In the genomic region with DNA sequence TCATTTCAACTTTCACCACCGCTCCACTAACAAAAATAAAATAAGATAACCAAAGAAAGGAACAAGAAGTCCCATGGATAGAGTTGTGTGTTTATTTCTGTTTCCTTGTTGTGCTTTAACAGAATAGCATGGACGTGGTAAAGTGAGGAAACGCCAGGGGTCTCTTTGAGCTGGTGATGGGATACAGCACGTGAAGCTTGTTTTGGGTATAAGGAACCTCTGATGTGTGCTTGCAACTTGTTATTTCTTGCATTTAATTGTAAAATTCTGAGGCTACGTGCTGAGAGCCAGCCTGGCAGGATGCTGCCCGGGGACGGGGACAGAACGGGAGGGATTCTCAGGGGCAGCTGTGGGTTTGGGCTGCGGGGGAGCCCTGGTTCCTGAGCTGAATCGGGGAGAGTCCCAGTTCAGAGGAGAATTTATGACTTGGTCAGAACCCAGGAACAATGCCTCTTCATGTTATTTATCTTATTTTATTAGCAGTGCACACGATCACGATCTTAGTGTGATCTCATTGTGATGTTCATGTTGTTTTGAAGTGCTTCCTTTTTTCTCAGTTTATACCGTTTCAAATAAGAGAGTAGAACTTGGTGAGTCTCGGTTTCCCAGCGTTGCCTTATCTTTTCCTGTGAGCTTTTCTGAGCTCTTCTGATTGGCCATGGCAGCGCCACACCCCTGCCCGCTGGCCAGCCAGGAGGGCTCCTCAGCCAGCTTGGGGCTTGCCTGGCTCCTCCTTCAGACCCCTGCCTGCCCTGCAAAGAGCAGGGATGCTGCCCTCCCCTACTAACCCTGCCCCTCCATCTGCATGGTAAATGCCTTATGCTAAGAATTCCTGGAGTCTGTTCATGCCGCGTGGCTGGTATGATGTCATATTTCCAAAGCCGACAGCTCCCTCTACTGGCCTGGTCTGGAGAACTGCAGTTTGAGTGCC, we compare ENCODE assay signal across 8 cellular contexts.
DNase-seq lines count a peak whose midpoint lies in the region; ATAC-seq and TF ChIP-seq lines count a peak whose summit lies in the region.

No MANE protein-coding gene starts in this region.

- peak; percentile 80 for DNase-seq in COLO668 (lab: John Stamatoyannopoulos, UW; ENCODE audit: unreplicated experiment)
- peak; percentile 94 to 95 for DNase-seq in HL-60 (ENCODE audit: low read depth in 1 of 2, low spot score in 1 of 2)
- DNase-seq in NCI-H82 treated with DMSO at 0.1 percent for 48 hours (lab: John Stamatoyannopoulos, UW; ENCODE audit: unreplicated experiment): peak; percentile 95
- DNase-seq in activated CD8-positive, alpha-beta memory T cell treated with anti-CD3 and anti-CD28 coated beads for 1 hour (ENCODE audit: extremely low read depth in 1 of 2, low read depth in 1 of 2): peak; percentile 43 to 65
- DNase-seq in effector memory CD4-positive, alpha-beta T cell: peak; percentile 54 to 72 (median 59)
- peak; percentile 96 to 99 for DNase-seq in lung microvascular endothelial cell (ENCODE audit: low read depth in 2 of 2)
- peak; percentile 54 to 65 (median 64) for DNase-seq in stimulated activated CD4-positive, alpha-beta T cell treated with anti-CD3 and anti-CD28 coated beads, TNF-alpha, amount 100 ng/mL, for 48 hours (ENCODE audit: low read depth in 3 of 3)

- peak; percentile 44 for ATAC-seq in GM19463 (IDR thresholded peaks at IDR 0.05; ENCODE audit: unreplicated experiment)

- peaks cover 6% of the 10 kb centered on the region for H3K4me1 ChIP-seq in effector memory CD4-positive, alpha-beta T cell (ENCODE audit: control insufficient read depth, insufficient read depth, low read length, poor library complexity, severe bottlenecking)

- H3K4me3 ChIP-seq in HL-60 (replicated peaks; ENCODE audit: insufficient read depth, low read length): no peak overlapping the region
- peak overlapping the region; percentile 37 for H3K4me3 ChIP-seq in effector memory CD4-positive, alpha-beta T cell (ENCODE audit: insufficient read depth, low read depth, low read length, poor library complexity, severe bottlenecking)

- no peaks in the 10 kb centered on the region for H3K27me3 ChIP-seq in HL-60 (ENCODE audit: insufficient read depth, poor library complexity, severe bottlenecking)
- no peaks in the 10 kb centered on the region for H3K27me3 ChIP-seq in effector memory CD4-positive, alpha-beta T cell (replicated peaks; ENCODE audit: control insufficient read depth, insufficient read depth, low read length, poor library complexity, severe bottlenecking)

- H3K27ac ChIP-seq in HL-60 (replicated peaks): peak overlapping the region; percentile 84
- H3K27ac ChIP-seq in effector memory CD4-positive, alpha-beta T cell (ENCODE audit: insufficient read depth, low read length, poor library complexity, severe bottlenecking): no peak overlapping the region

- peak; percentile 88 for TF ChIP-seq CTCF in HL-60 (IDR thresholded peaks at IDR 0.05; ENCODE audit: insufficient read depth, low read length)

- H3K9me3 ChIP-seq in effector memory CD4-positive, alpha-beta T cell (ENCODE audit: control insufficient read depth, low read length): no peaks in the 10 kb centered on the region

- H3K36me3 ChIP-seq in effector memory CD4-positive, alpha-beta T cell (ENCODE audit: control insufficient read depth, insufficient read depth, low read length): no peaks in the 10 kb centered on the region
